1 cellular context compared by ENCODE assay signal in the genomic region with DNA sequence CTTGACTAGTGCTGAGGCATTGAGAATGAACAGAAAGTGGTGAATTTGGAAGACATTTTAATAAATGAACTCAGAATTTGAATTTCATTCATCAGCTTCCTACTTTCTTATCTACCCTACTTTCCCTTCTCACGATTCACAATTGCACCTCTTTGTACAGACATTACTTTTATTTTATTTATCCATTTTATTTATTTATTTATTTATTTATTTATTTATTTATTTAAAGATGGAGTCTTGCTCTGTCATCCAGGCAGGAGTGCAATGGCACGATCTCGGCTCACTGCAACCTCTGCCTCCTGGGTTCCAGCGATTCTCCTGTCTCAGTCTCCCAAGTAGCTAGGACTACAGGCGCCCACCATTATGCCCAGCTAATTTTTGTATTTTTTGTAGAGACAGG. TPM values are rescaled to one million over a fixed set of nuclear protein-coding genes. Genes with fewer than 3 reads are reported as not detected.
"Had no signal": no experiment of that assay in that cellular context is flagged by ENCODE, and none has a peak within 500 bp of the region (broad histone marks: within the 10 kb centered on the region; RNA-seq: fewer than 3 reads in every experiment).

No MANE protein-coding gene starts in this region.

RNA-seq across cellular contexts. Expression of gene CPXCR1, which starts 5.3 kb away (rescaled TPM):
- total RNA-seq: G401 had no signal
